9 cellular contexts compared by ENCODE assay signal in the genomic region with DNA sequence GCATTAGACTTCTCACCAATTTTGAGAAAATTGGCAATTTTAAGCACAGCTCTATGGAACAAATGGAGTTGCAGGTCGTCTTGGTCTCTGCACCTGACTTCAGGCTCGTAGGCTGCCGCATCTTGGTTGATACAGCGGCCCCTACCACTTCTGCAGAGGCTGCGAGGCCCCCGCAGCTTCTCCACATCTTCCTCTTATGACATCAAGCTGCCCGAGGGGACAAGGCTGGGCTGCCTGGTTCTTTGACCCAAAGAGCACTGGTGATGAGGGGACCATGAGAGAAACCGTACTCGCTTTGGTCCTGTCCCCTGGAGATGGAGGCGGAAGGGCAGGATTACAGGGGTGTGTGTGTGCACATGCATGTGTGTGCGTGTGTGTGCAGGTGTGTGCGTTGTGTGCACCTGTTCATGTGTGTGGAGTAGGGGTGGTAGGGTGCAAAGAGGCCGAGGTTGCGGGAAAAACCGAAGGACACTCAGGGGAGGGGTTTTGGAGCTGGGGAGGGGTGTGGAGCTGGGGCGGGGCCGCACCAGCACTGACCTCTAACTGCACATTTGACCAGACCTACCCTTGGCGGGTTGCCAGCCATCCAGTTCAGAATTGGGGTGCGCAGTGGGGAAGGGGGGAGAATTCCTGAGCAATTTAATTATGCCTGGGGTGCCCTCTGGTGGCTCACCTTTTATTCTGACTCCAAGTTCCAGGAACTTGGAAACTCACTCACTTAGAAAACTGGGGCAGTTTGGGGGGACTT.
A peak's percentile ranks its signal among the peaks of the same experiment; 100 is the strongest.
DNase-seq lines count a peak whose midpoint lies in the region; ATAC-seq, FAIRE-seq and TF ChIP-seq lines count a peak whose summit lies in the region.
"Had no signal": no experiment of that assay in that cellular context is flagged by ENCODE, and none has a peak within 500 bp of the region (broad histone marks: within the 10 kb centered on the region; RNA-seq: fewer than 3 reads in every experiment).

No MANE protein-coding gene starts in this region.

- intact Hi-C loops in aorta (cut with DNase I), result loop anchor here (1.0 to 5.0 kb wide), 4 partner anchors 38 to 135 kb away; a partner anchor contains a TSS

- no peak overlapping the region for H3K27ac ChIP-seq in aorta (ENCODE audit: low read depth in 1 of 2, low read length in 2 of 2)

- no peaks in the 10 kb centered on the region for H3K36me3 ChIP-seq in aorta (ENCODE audit: control insufficient read depth in 1 of 2, insufficient read depth in 2 of 2, low read length in 1 of 2)

- H3K27ac Mint-ChIP-seq in stimulated activated naive CD8-positive, alpha-beta T cell treated with anti-CD3 and anti-CD28 coated beads, Interleukin-15, amount 100 ng/mL, for 72 hours, result no peak overlapping the region

- ATAC-seq in stimulated activated naive CD8-positive, alpha-beta T cell treated with anti-CD3 and anti-CD28 coated beads, Interleukin-15, Interleukin-2, amounts not matched to agents 100 U/mL and 50 U/mL, for 24 hours, result no peak
- no peak for ATAC-seq in stimulated activated naive CD8-positive, alpha-beta T cell treated with anti-CD3 and anti-CD28 coated beads, Interleukin-15, amount 100 ng/mL, for 72 hours
- ATAC-seq in aorta (ENCODE audit: low FRiP score) (peak; percentile 35), GM19467 (IDR thresholded peaks at IDR 0.05; ENCODE audit: unreplicated experiment) (no peak)

- peaks cover 36% of the 10 kb centered on the region for H3K27me3 Mint-ChIP-seq in stimulated activated naive CD8-positive, alpha-beta T cell treated with anti-CD3 and anti-CD28 coated beads, Interleukin-15, amount 100 ng/mL, for 72 hours

- WGBS in aorta, 2 donors, result 77 to 81% methylated on average over 19 of the region's 19 CpGs

- FAIRE-seq in GM12891 (lab: Jason Lieb, UNC), result no peak
- FAIRE-seq: frontal cortex had no signal

- H3K4me3 ChIP-seq in aorta (ENCODE audit: low read length in 2 of 2), result no peak overlapping the region

- DNase-seq in stimulated activated naive CD8-positive, alpha-beta T cell treated with anti-CD3 and anti-CD28 coated beads, Interleukin-15, Interleukin-2, amounts not matched to agents 100 U/mL and 50 U/mL, for 24 hours, result peak; percentile 11
- DNase-seq in stimulated activated naive CD8-positive, alpha-beta T cell treated with anti-CD3 and anti-CD28 coated beads, Interleukin-15, amount 100 ng/mL, for 72 hours, result no peak
- peak; percentile 21 for DNase-seq in amniotic epithelial cell (ENCODE audit: low read depth)
- DNase-seq in inferior parietal cortex (ENCODE audit: extremely low spot score), result peak; percentile 49
- DNase-seq in aorta, result peak in 1 of 2 donors; percentile 77
- DNase-seq in NCI-H748 treated with DMSO at 0.1 percent for 48 hours (lab: John Stamatoyannopoulos, UW), result no peak
- DNase-seq in GM12891 (ENCODE audit: insufficient read length, low spot score), result no peak

- H3K9me3 ChIP-seq in aorta (ENCODE audit: control insufficient read depth, low read length), result no peaks in the 10 kb centered on the region

- no peak for TF ChIP-seq POLR2A in GM12891 (IDR thresholded peaks at IDR 0.05; ENCODE audit: low read depth, low read length)

- no peaks in the 10 kb centered on the region for H3K4me1 ChIP-seq in aorta (ENCODE audit: control insufficient read depth in 1 of 2, insufficient read depth in 2 of 2, low read length in 2 of 2)

- H3K9me3 Mint-ChIP-seq in stimulated activated naive CD8-positive, alpha-beta T cell treated with anti-CD3 and anti-CD28 coated beads, Interleukin-15, amount 100 ng/mL, for 72 hours, result no peaks in the 10 kb centered on the region

- H3K4me3 Mint-ChIP-seq in stimulated activated naive CD8-positive, alpha-beta T cell treated with anti-CD3 and anti-CD28 coated beads, Interleukin-15, amount 100 ng/mL, for 72 hours, result no peak overlapping the region

- no peaks in the 10 kb centered on the region for H3K27me3 ChIP-seq in aorta (ENCODE audit: control insufficient read depth in 1 of 2, insufficient read depth in 2 of 2, low read length in 1 of 2)

- H3K4me1 Mint-ChIP-seq in stimulated activated naive CD8-positive, alpha-beta T cell treated with anti-CD3 and anti-CD28 coated beads, Interleukin-15, amount 100 ng/mL, for 72 hours, result peaks cover 7% of the 10 kb centered on the region

TF ChIP-seq in GM12891, 5 proteins besides CTCF, POLR2A, EP300 and RAD21:
- no peak for TF ChIP-seq PAX5 (IDR thresholded peaks at IDR 0.05; ENCODE audit: insufficient read depth, low read length, severe bottlenecking)
- no peak for TF ChIP-seq POLR2AphosphoS5 (IDR thresholded peaks at IDR 0.05; ENCODE audit: low read depth, low read length)
- TF ChIP-seq SPI1 (IDR thresholded peaks at IDR 0.05; ENCODE audit: low read depth, low read length), result no peak
- TF ChIP-seq TAF1 (IDR thresholded peaks at IDR 0.05; ENCODE audit: low read depth, low read length), result no peak
- TF ChIP-seq POU2F2 (IDR thresholded peaks at IDR 0.05; ENCODE audit: low read depth, low read length), result no peak

Comparison
In these comparisons a context has a peak if more than half of its experiments do, and no peak if none do; other contexts are left out.
1. DNase-seq: peak in stimulated activated naive CD8-positive, alpha-beta T cell treated with anti-CD3 and anti-CD28 coated beads, Interleukin-15, Interleukin-2, amounts not matched to agents 100 U/mL and 50 U/mL, for 24 hours (single experiment), amniotic epithelial cell (single experiment) and inferior parietal cortex (single experiment); none in stimulated activated naive CD8-positive, alpha-beta T cell treated with anti-CD3 and anti-CD28 coated beads, Interleukin-15, amount 100 ng/mL, for 72 hours (0 of 2), NCI-H748 treated with DMSO at 0.1 percent for 48 hours (single experiment) and GM12891 (single experiment).